Comparison of ENCODE assay signal across 1 cellular context in the genomic region with DNA sequence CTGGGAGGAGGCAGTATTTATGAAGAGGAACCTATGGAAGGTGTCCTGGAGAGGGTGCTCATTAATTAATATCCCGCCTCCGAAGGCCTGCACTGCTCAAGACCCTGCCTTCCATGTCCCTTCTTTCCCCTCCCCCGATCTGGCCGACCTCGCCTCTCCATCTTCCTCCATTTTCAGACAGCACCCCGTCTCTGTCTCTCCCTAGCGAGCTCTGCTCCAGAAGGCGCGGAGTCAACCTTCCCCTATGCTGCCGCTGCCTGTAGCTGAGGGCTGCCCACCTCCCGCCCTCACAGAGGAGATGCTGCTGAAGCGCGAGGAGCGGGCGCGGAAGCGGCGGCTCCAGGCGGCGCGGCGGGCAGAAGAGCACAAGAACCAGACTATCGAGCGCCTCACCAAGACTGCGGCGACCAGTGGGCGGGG.
TF ChIP-seq lines count a peak whose summit lies in the region.

No MANE protein-coding gene starts in this region.

TF ChIP-seq in HepG2, 621 proteins besides CTCF, POLR2A, EP300 and RAD21 (continued from another document):
- TF ChIP-seq, protein P1, sequence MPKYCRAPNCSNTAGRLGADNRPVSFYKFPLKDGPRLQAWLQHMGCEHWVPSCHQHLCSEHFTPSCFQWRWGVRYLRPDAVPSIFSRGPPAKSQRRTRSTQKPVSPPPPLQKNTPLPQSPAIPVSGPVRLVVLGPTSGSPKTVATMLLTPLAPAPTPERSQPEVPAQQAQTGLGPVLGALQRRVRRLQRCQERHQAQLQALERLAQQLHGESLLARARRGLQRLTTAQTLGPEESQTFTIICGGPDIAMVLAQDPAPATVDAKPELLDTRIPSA (CRISPR knock-in tag; IDR thresholded peaks at IDR 0.05; ENCODE audit: borderline replicate concordance): no peak
- TF ChIP-seq ZNF572 (CRISPR knock-in tag; IDR thresholded peaks at IDR 0.05) (no peak), PHF8 (CRISPR knock-in tag; IDR thresholded peaks at IDR 0.05) (no peak), SSRP1 (CRISPR knock-in tag; IDR thresholded peaks at IDR 0.05) (no peak), ZNF775 (CRISPR knock-in tag; IDR thresholded peaks at IDR 0.05; ENCODE audit: borderline replicate concordance) (no peak), FOXO1 (CRISPR knock-in tag; IDR thresholded peaks at IDR 0.05) (no peak), ZNF331 (CRISPR knock-in tag; IDR thresholded peaks at IDR 0.05) (peak; percentile 52), PITX1 (CRISPR knock-in tag; IDR thresholded peaks at IDR 0.05) (no peak), MAX (IDR thresholded peaks at IDR 0.05) (peak; percentile 34; the same call in 1 of the 2 replicates), RORA (CRISPR knock-in tag; IDR thresholded peaks at IDR 0.05) (no peak), ATRX (CRISPR knock-in tag; IDR thresholded peaks at IDR 0.05; ENCODE audit: borderline replicate concordance) (no peak), ZNF17 (CRISPR knock-in tag; IDR thresholded peaks at IDR 0.05) (no peak), HDAC1 (CRISPR knock-in tag; IDR thresholded peaks at IDR 0.05) (no peak), ZNF549 (CRISPR knock-in tag; IDR thresholded peaks at IDR 0.05) (no peak), KLF12 (CRISPR knock-in tag; IDR thresholded peaks at IDR 0.05; ENCODE audit: borderline replicate concordance) (no peak), TBL1XR1 (IDR thresholded peaks at IDR 0.05; ENCODE audit: borderline replicate concordance, low read length, partially characterized antibody) (no peak), ZNF607 (CRISPR knock-in tag; IDR thresholded peaks at IDR 0.05; ENCODE audit: borderline replicate concordance) (no peak), ZNF616 (CRISPR knock-in tag; IDR thresholded peaks at IDR 0.05; ENCODE audit: low read depth) (no peak), ZNF761 (CRISPR knock-in tag; conservative IDR thresholded peaks at IDR 0.05) (no peak; the same call in 1 of the 2 replicates)
